In genomic region chr7:45469103-45469502, GRCh38 we compare ENCODE assay signal across 33 cellular contexts.
DNase-seq lines count a peak whose midpoint lies in the region; ATAC-seq and TF ChIP-seq lines count a peak whose summit lies in the region.
"Had no signal": no experiment of that assay in that cellular context is flagged by ENCODE, and none has a peak within 500 bp of the region (broad histone marks: within the 10 kb centered on the region; RNA-seq: fewer than 3 reads in every experiment).

No MANE protein-coding gene starts in this region.

- H3K4me1 Mint-ChIP-seq in naive thymus-derived CD4-positive, alpha-beta T cell: peaks cover 0 to 2% (median 0%) of the 10 kb centered on the region in 7 donors
- H3K4me1 Mint-ChIP-seq in activated CD8-positive, alpha-beta memory T cell treated with anti-CD3 and anti-CD28 coated beads, Interleukin-2, amount 10 ng/mL, durations not matched to agents 7 days and 5 days: no peaks in the 10 kb centered on the region
- H3K4me1 Mint-ChIP-seq: activated CD4-positive, alpha-beta T cell treated with anti-CD3 and anti-CD28 coated beads, Interleukin-2, amount 10 ng/mL, durations not matched to agents 24 days and 14 days; activated naive CD8-positive, alpha-beta T cell treated with anti-CD3 and anti-CD28 coated beads for 36 hours; endodermal cell; nephron progenitor cell; stimulated activated memory B cell treated with anti-CD40 and anti-IgM and Interleukin-4, amounts not matched to agents 10 μg/mL and 1 μg/mL and 100 μg/mL, for 72 hours had no signal

- BruUV-seq in mammary epithelial cell (replicated peaks; lab: Mats Ljungman, UMichigan): no TSS peak

- TF ChIP-seq POLR2A in vagina (IDR thresholded peaks at IDR 0.05): no peak
- TF ChIP-seq POLR2A in esophagus muscularis mucosa (IDR thresholded peaks at IDR 0.05; ENCODE audit: low read depth): no peak

- peaks cover 0 to 4% (median 0%) of the 10 kb centered on the region in 5 donors for H3K36me3 Mint-ChIP-seq in naive thymus-derived CD4-positive, alpha-beta T cell
- H3K36me3 Mint-ChIP-seq in activated CD8-positive, alpha-beta memory T cell treated with anti-CD3 and anti-CD28 coated beads, Interleukin-2, amount 10 ng/mL, durations not matched to agents 7 days and 5 days: no peaks in the 10 kb centered on the region
- H3K36me3 Mint-ChIP-seq: activated naive CD8-positive, alpha-beta T cell treated with anti-CD3 and anti-CD28 coated beads for 36 hours; stimulated activated memory B cell treated with anti-CD40 and anti-IgM and Interleukin-4, amounts not matched to agents 10 μg/mL and 1 μg/mL and 100 μg/mL, for 72 hours; type B pancreatic cell had no signal

- no peak for TF ChIP-seq EP300 in esophagus muscularis mucosa (IDR thresholded peaks at IDR 0.05)

- dilution Hi-C loops in mammary epithelial cell (cut with HindIII; ENCODE audit: low sequenced_read_pairs): no loop called here

- H3K9me3 ChIP-seq in mammary epithelial cell (replicated peaks; ENCODE audit: insufficient read depth, low read length) (no peaks in the 10 kb centered on the region), vagina (no peaks in the 10 kb centered on the region), esophagus muscularis mucosa (no peaks in the 10 kb centered on the region)
- H3K9me3 ChIP-seq in naive thymus-derived CD4-positive, alpha-beta T cell (ENCODE audit: control insufficient read depth in 2 of 3, low read length in 3 of 3): no peaks in the 10 kb centered on the region

- H3K27me3 ChIP-seq in mammary epithelial cell (ENCODE audit: insufficient read depth, low read length) (no peaks in the 10 kb centered on the region), vagina (no peaks in the 10 kb centered on the region), esophagus muscularis mucosa (peaks cover 0 to 4% (median 0%) of the 10 kb centered on the region in 4 donors)
- peaks cover 0 to 4% of the 10 kb centered on the region in 2 donors for H3K27me3 ChIP-seq in naive thymus-derived CD4-positive, alpha-beta T cell (ENCODE audit: control insufficient read depth in 2 of 2, insufficient read depth in 2 of 2, low read length in 2 of 2)

- H3K4me3 ChIP-seq in mammary epithelial cell (replicated peaks in 1 of 3; ENCODE audit: insufficient read depth in 1 of 3, low read depth in 2 of 3, low read length in 3 of 3) (no peak overlapping the region), vagina (no peak overlapping the region), esophagus muscularis mucosa (no peak overlapping the region)
- H3K4me3 ChIP-seq in naive thymus-derived CD4-positive, alpha-beta T cell (ENCODE audit: low read length): no peak overlapping the region
- H3K4me3 ChIP-seq: GM23248 had no signal

- H3K27ac ChIP-seq in mammary epithelial cell (ENCODE audit: insufficient read depth, low read depth, low read length) (no peak overlapping the region), vagina (no peak overlapping the region), esophagus muscularis mucosa (replicated peaks in 1 of 4) (no peak overlapping the region)
- H3K27ac ChIP-seq in naive thymus-derived CD4-positive, alpha-beta T cell (ENCODE audit: low read depth, low read length): no peak overlapping the region
- H3K27ac ChIP-seq: C4-2B, GM23248, VCaP had no signal

- intact Hi-C loops in mammary epithelial cell (cut with micrococcal nuclease): no loop called here
- intact Hi-C loops in naive thymus-derived CD4-positive, alpha-beta T cell (cut with micrococcal nuclease): no loop called here
- intact Hi-C loops in vagina (cut with DNase I): no loop called here
- intact Hi-C loops in esophagus muscularis mucosa (cut with DNase I): no loop called here

- H3K4me1 ChIP-seq in mammary epithelial cell (ENCODE audit: insufficient read depth, low read length): no peaks in the 10 kb centered on the region
- no peaks in the 10 kb centered on the region for H3K4me1 ChIP-seq in naive thymus-derived CD4-positive, alpha-beta T cell (ENCODE audit: control insufficient read depth in 2 of 2, insufficient read depth in 2 of 2, low read length in 2 of 2)
- H3K4me1 ChIP-seq in vagina: no peaks in the 10 kb centered on the region
- no peaks in the 10 kb centered on the region for H3K4me1 ChIP-seq in esophagus muscularis mucosa

- CTCF ChIA-PET in mammary epithelial cell (lab: Charles Lee; ENCODE audit: low non-redundant PET): no interaction called here
- CTCF ChIA-PET in naive thymus-derived CD4-positive, alpha-beta T cell (lab: Charles Lee): no interaction called here
- CTCF ChIA-PET in activated CD8-positive, alpha-beta memory T cell treated with anti-CD3 and anti-CD28 coated beads, Interleukin-2, amount 10 ng/mL, durations not matched to agents 7 days and 5 days (lab: Charles Lee): no interaction called here

- peaks cover 10 to 44% (median 26%) of the 10 kb centered on the region in 5 donors for H3K27me3 Mint-ChIP-seq in naive thymus-derived CD4-positive, alpha-beta T cell
- H3K27me3 Mint-ChIP-seq in activated CD8-positive, alpha-beta memory T cell treated with anti-CD3 and anti-CD28 coated beads, Interleukin-2, amount 10 ng/mL, durations not matched to agents 7 days and 5 days: peaks cover 14% of the 10 kb centered on the region
- H3K27me3 Mint-ChIP-seq: dendritic cell treated with granulocyte-macrophage colony-stimulating factor and Interleukin-4, amounts not matched to agents 40 ng/mL and 50 ng/mL, for 4 days had no signal

- peaks cover 0 to 7% (median 1%) of the 10 kb centered on the region in 11 donors for H3K9me3 Mint-ChIP-seq in naive thymus-derived CD4-positive, alpha-beta T cell
- H3K9me3 Mint-ChIP-seq in activated CD8-positive, alpha-beta memory T cell treated with anti-CD3 and anti-CD28 coated beads, Interleukin-2, amount 10 ng/mL, durations not matched to agents 7 days and 5 days (ENCODE audit: low read depth): no peaks in the 10 kb centered on the region
- H3K9me3 Mint-ChIP-seq: activated CD4-positive, alpha-beta T cell treated with anti-CD3 and anti-CD28 coated beads, Interleukin-2, amount 10 ng/mL, durations not matched to agents 24 days and 14 days; activated naive CD8-positive, alpha-beta T cell treated with anti-CD3 and anti-CD28 coated beads for 36 hours; activated T-cell treated with anti-CD3 and anti-CD28 coated beads, Interleukin-2, amount 50 U/mL, for 24 hours; dendritic cell treated with granulocyte-macrophage colony-stimulating factor and Interleukin-4, amounts not matched to agents 40 ng/mL and 50 ng/mL, for 4 days; stimulated activated memory B cell treated with anti-CD40 and anti-IgM and Interleukin-4, amounts not matched to agents 10 μg/mL and 1 μg/mL and 100 μg/mL, for 72 hours; T-helper 2 cell treated with Interferon-gamma antibody and Interleukin-4, amounts not matched to agents 5 μg/mL and 100 μg/mL, for 36 hours; type B pancreatic cell had no signal

- no peak overlapping the region for H3K4me3 Mint-ChIP-seq in naive thymus-derived CD4-positive, alpha-beta T cell
- H3K4me3 Mint-ChIP-seq in activated CD8-positive, alpha-beta memory T cell treated with anti-CD3 and anti-CD28 coated beads, Interleukin-2, amount 10 ng/mL, durations not matched to agents 7 days and 5 days: no peak overlapping the region
- H3K4me3 Mint-ChIP-seq: activated CD4-positive, alpha-beta T cell treated with anti-CD3 and anti-CD28 coated beads, Interleukin-2, amount 10 ng/mL, durations not matched to agents 24 days and 14 days; activated naive CD8-positive, alpha-beta T cell treated with anti-CD3 and anti-CD28 coated beads for 36 hours; activated T-cell treated with anti-CD3 and anti-CD28 coated beads, Interleukin-2, amount 50 U/mL, for 24 hours; dendritic cell treated with granulocyte-macrophage colony-stimulating factor and Interleukin-4, amounts not matched to agents 40 ng/mL and 50 ng/mL, for 4 days; endodermal cell; nephron progenitor cell; stimulated activated memory B cell treated with anti-CD40 and anti-IgM and Interleukin-4, amounts not matched to agents 10 μg/mL and 1 μg/mL and 100 μg/mL, for 72 hours; T-helper 2 cell treated with Interferon-gamma antibody and Interleukin-4, amounts not matched to agents 5 μg/mL and 100 μg/mL, for 36 hours; type B pancreatic cell had no signal

- no peak for ATAC-seq in naive thymus-derived CD4-positive, alpha-beta T cell
- ATAC-seq in activated CD8-positive, alpha-beta memory T cell treated with anti-CD3 and anti-CD28 coated beads, Interleukin-2, amount 10 ng/mL, durations not matched to agents 7 days and 5 days: no peak
- ATAC-seq: esophagus mucosa; Panc1; stimulated activated memory B cell treated with anti-CD40 and anti-IgM and Interleukin-4, amounts not matched to agents 10 μg/mL and 1 μg/mL and 100 μg/mL, for 72 hours had no signal

- no peak overlapping the region for H3K4me2 ChIP-seq in mammary epithelial cell (ENCODE audit: insufficient read depth, low read depth, low read length)

- in situ Hi-C loops in mammary epithelial cell (cut with MboI; ENCODE audit: low sequenced_read_pairs in 2 of 2): no loop called here

- no peak overlapping the region for H3K9ac ChIP-seq in mammary epithelial cell (ENCODE audit: insufficient read depth, low read length)
- H3K9ac ChIP-seq: GM23248 had no signal

- 78% methylated on average over 1 of the region's 1 CpG for WGBS in mammary epithelial cell (ENCODE audit: low coverage, missing lambda C conversion rate)
- WGBS in esophagus muscularis mucosa: 75% methylated on average over 1 of the region's 1 CpG

- H3K79me2 ChIP-seq in mammary epithelial cell (ENCODE audit: insufficient read depth, low read length): no peaks in the 10 kb centered on the region

- POLR2A ChIA-PET in naive thymus-derived CD4-positive, alpha-beta T cell (lab: Charles Lee): no interaction called here

- H3K27ac Mint-ChIP-seq in naive thymus-derived CD4-positive, alpha-beta T cell: no peak overlapping the region
- no peak overlapping the region for H3K27ac Mint-ChIP-seq in activated CD8-positive, alpha-beta memory T cell treated with anti-CD3 and anti-CD28 coated beads, Interleukin-2, amount 10 ng/mL, durations not matched to agents 7 days and 5 days
- H3K27ac Mint-ChIP-seq: activated CD4-positive, alpha-beta T cell treated with anti-CD3 and anti-CD28 coated beads, Interleukin-2, amount 10 ng/mL, durations not matched to agents 24 days and 14 days; activated naive CD8-positive, alpha-beta T cell treated with anti-CD3 and anti-CD28 coated beads for 36 hours; activated T-cell treated with anti-CD3 and anti-CD28 coated beads, Interleukin-2, amount 50 U/mL, for 24 hours; dendritic cell treated with granulocyte-macrophage colony-stimulating factor and Interleukin-4, amounts not matched to agents 40 ng/mL and 50 ng/mL, for 4 days; endodermal cell; nephron progenitor cell; stimulated activated memory B cell treated with anti-CD40 and anti-IgM and Interleukin-4, amounts not matched to agents 10 μg/mL and 1 μg/mL and 100 μg/mL, for 72 hours; T-helper 2 cell treated with Interferon-gamma antibody and Interleukin-4, amounts not matched to agents 5 μg/mL and 100 μg/mL, for 36 hours; type B pancreatic cell had no signal

- H4K20me1 ChIP-seq in mammary epithelial cell (ENCODE audit: insufficient read depth, low read length): no peaks in the 10 kb centered on the region

- TF ChIP-seq CTCF in mammary epithelial cell (conservative IDR thresholded peaks at IDR 0.05 in 1 of 2, IDR thresholded peaks at IDR 0.05 in 1 of 2; ENCODE audit: extremely low read depth in 1 of 2, insufficient read depth in 1 of 2, low read depth in 1 of 2, low read length in 2 of 2) (no peak), vagina (IDR thresholded peaks at IDR 0.05) (no peak), esophagus muscularis mucosa (IDR thresholded peaks at IDR 0.05) (no peak)

- DNase-seq in GOT3 (lab: John Stamatoyannopoulos, UW): peak; percentile 42
- peak; percentile 86 for DNase-seq in NCI-H69 (lab: John Stamatoyannopoulos, UW)
- DNase-seq in mammary epithelial cell: peak; percentile 39
- DNase-seq in myocyte (ENCODE audit: low read depth): peak; percentile 26
- no peak for DNase-seq in naive thymus-derived CD4-positive, alpha-beta T cell
- no peak for DNase-seq in vagina (ENCODE audit: extremely low spot score in 2 of 2)
- no peak for DNase-seq in esophagus muscularis mucosa (ENCODE audit: extremely low spot score)
- DNase-seq in activated CD8-positive, alpha-beta memory T cell treated with anti-CD3 and anti-CD28 coated beads, Interleukin-2, amount 10 ng/mL, durations not matched to agents 7 days and 5 days: no peak
- DNase-seq: activated CD4-positive, alpha-beta T cell treated with anti-CD3 and anti-CD28 coated beads, Interleukin-2, amount 10 ng/mL, durations not matched to agents 24 days and 14 days; activated gamma-delta T cell; activated naive CD8-positive, alpha-beta T cell treated with anti-CD3 and anti-CD28 coated beads for 36 hours; activated T-cell treated with anti-CD3 and anti-CD28 coated beads, Interleukin-2, amount 50 U/mL, for 24 hours; anterior cingulate cortex; DMS79 treated with DMSO at 0.1 percent for 48 hours; endodermal cell; GF-D8; GM23248; KG1; NCI-H1417 treated with DMSO at 0.1 percent for 48 hours; NCI-H2081; NCI-H226; NCI-H526 treated with DMSO at 0.1 percent for 48 hours; nephron progenitor cell; SIG-M5; substantia nigra had no signal

- H3K36me3 ChIP-seq in mammary epithelial cell (ENCODE audit: insufficient read depth, low read length): no peaks in the 10 kb centered on the region
- no peaks in the 10 kb centered on the region for H3K36me3 ChIP-seq in naive thymus-derived CD4-positive, alpha-beta T cell (ENCODE audit: control insufficient read depth in 2 of 3, insufficient read depth in 3 of 3, low read length in 3 of 3)
- H3K36me3 ChIP-seq in vagina: no peaks in the 10 kb centered on the region
- H3K36me3 ChIP-seq in esophagus muscularis mucosa: no peaks in the 10 kb centered on the region

- H2AFZ ChIP-seq in mammary epithelial cell (ENCODE audit: low read depth, low read length): no peak overlapping the region
- H2AFZ ChIP-seq: GM23248 had no signal

Comparison
In these comparisons a context has a peak if more than half of its experiments do, and no peak if none do; other contexts are left out.
1. DNase-seq: peak in GOT3 (single experiment), NCI-H69 (single experiment), mammary epithelial cell (single experiment) and myocyte (single experiment); none in naive thymus-derived CD4-positive, alpha-beta T cell (0 of 9), vagina (0 of 2), esophagus muscularis mucosa (single experiment) and activated CD8-positive, alpha-beta memory T cell treated with anti-CD3 and anti-CD28 coated beads, Interleukin-2, amount 10 ng/mL, durations not matched to agents 7 days and 5 days (single experiment).